In the genomic region with DNA sequence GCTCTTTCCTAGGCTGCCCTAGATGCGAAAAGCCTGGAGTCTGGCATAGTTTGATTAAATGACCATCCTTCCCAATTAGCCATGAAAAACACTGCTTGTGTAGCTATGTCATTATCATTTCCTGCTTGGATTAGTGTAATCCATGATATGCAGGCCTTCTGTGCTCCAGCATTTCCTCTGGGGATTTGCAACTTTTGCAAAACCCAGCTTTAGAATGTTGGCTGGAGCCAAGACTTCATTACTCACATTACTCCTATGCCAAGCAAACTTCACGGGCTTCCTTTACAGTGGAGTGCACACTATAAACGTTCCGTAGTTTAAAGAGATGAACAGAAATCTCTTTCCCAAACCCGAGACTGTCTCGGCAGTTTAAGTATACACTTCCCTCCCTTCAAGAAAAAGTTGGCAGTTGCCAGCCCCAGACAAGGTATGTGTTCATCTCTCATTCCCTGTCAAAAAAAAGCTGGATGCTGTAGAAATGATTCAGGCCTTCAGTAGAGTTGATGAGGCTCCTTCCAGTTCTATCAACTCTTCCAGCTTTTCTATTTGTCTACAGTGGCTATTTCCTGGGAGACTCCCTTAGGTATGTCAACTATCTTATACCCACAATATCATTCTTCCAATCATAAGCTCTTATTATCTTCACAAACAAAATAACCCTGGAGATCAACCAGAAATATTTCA, we compare ENCODE assay signal across 9 cellular contexts.
A peak's percentile ranks its signal among the peaks of the same experiment; 100 is the strongest.
DNase-seq lines count a peak whose midpoint lies in the region; ATAC-seq and TF ChIP-seq lines count a peak whose summit lies in the region.
"Had no signal": no experiment of that assay in that cellular context is flagged by ENCODE, and none has a peak within 500 bp of the region (broad histone marks: within the 10 kb centered on the region; RNA-seq: fewer than 3 reads in every experiment).

No MANE protein-coding gene starts in this region.

- TF ChIP-seq POLR2A in sigmoid colon (IDR thresholded peaks at IDR 0.05), result no peak

- peaks cover 28% of the 10 kb centered on the region for H3K4me1 Mint-ChIP-seq in T-helper 17 cell

- H3K4me3 ChIP-seq in fibroblast of villous mesenchyme (ENCODE audit: low read depth, low read length) (no peak overlapping the region), sigmoid colon (no peak overlapping the region), OCI-LY7 (ENCODE audit: low read depth, low read length, poor library complexity, severe bottlenecking) (no peak overlapping the region), dorsolateral prefrontal cortex (no peak overlapping the region)

- no peaks in the 10 kb centered on the region for H3K27me3 ChIP-seq in sigmoid colon
- H3K27me3 ChIP-seq in dorsolateral prefrontal cortex, result no peaks in the 10 kb centered on the region

- CTCF ChIA-PET in OCI-LY7 (lab: Charles Lee; ENCODE audit: unreplicated experiment), result interaction anchor here (1.0 kb wide), 1 partner anchor 9 kb away, joined by 3 read pairs; no protein-coding TSS in a partner anchor

- WGBS in sigmoid colon, 2 donors, result 76 to 82% methylated on average over 6 of the region's 6 CpGs

- H3K36me3 ChIP-seq in sigmoid colon, result no peaks in the 10 kb centered on the region
- no peaks in the 10 kb centered on the region for H3K36me3 ChIP-seq in OCI-LY7 (ENCODE audit: insufficient read depth, low read length)

- H3K4me2 ChIP-seq in OCI-LY7 (ENCODE audit: low read length), result no peak overlapping the region

- TF ChIP-seq EP300 in sigmoid colon (IDR thresholded peaks at IDR 0.05), result no peak

- H4K20me1 ChIP-seq in OCI-LY7 (ENCODE audit: insufficient read depth, low read length), result no peaks in the 10 kb centered on the region

- H3K27ac ChIP-seq in sigmoid colon (peak overlapping the region; percentile 28 to 78 (median 74)), OCI-LY7 (ENCODE audit: low read depth, low read length, poor library complexity, severe bottlenecking) (no peak overlapping the region), dorsolateral prefrontal cortex (peak overlapping the region in 5 of 59 donors; percentile 9 to 35 (median 23))

- POLR2A ChIA-PET in OCI-LY7 (lab: Charles Lee), result interaction anchor here (0.6 to 0.9 kb wide), 6 partner anchors 56 to 494 kb away, joined by 3 to 4 read pairs (median 3); no protein-coding TSS in a partner anchor

- no TSS peak for BruUV-seq in OCI-LY7 (replicated peaks; lab: Mats Ljungman, UMichigan)

- H3K79me2 ChIP-seq in OCI-LY7 (ENCODE audit: insufficient read depth, low read depth, low read length), result no peaks in the 10 kb centered on the region

- H3K9me2 ChIP-seq in OCI-LY7 (ENCODE audit: insufficient read depth, low read length), result no peaks in the 10 kb centered on the region

- no peak overlapping the region for H2AFZ ChIP-seq in OCI-LY7 (ENCODE audit: low read length)

- H3K4me3 Mint-ChIP-seq in T-helper 17 cell, result no peak overlapping the region
- H3K4me3 Mint-ChIP-seq: IgD-negative memory B cell had no signal

- in situ Hi-C loops in G401 (cut with HindIII; ENCODE audit: low sequenced_read_pairs), result no loop called here

- ATAC-seq in T-helper 17 cell, result no peak
- ATAC-seq in HG02840 (IDR thresholded peaks at IDR 0.05; ENCODE audit: low FRiP score, unreplicated experiment), result no peak

- peaks cover 0 to 39% (median 23%) of the 10 kb centered on the region in 4 donors for H3K4me1 ChIP-seq in sigmoid colon
- H3K4me1 ChIP-seq in OCI-LY7 (ENCODE audit: insufficient read depth, low read length, poor library complexity, severe bottlenecking), result no peaks in the 10 kb centered on the region

- no peaks in the 10 kb centered on the region for H3K27me3 Mint-ChIP-seq in T-helper 17 cell
- H3K27me3 Mint-ChIP-seq: IgD-negative memory B cell had no signal

- H3K36me3 Mint-ChIP-seq in T-helper 17 cell (ENCODE audit: low read depth), result peaks cover 6% of the 10 kb centered on the region

- intact Hi-C loops in sigmoid colon (cut with DNase I) (no loop called here), OCI-LY7 (cut with micrococcal nuclease; ENCODE audit: unreplicated experiment) (no loop called here), dorsolateral prefrontal cortex (cut with DNase I) (loop anchor here in 1 of 2 donors (5.0 kb wide), 1 partner anchor 39 kb away; no protein-coding TSS in a partner anchor)

- no peak for TF ChIP-seq CTCF in fibroblast of villous mesenchyme (IDR thresholded peaks at IDR 0.05; ENCODE audit: insufficient read depth, low read depth, low read length)
- no peak for TF ChIP-seq CTCF in sigmoid colon (IDR thresholded peaks at IDR 0.05)
- TF ChIP-seq CTCF in OCI-LY7 (conservative IDR thresholded peaks at IDR 0.05; ENCODE audit: low read length), result no peak
- no peak for TF ChIP-seq CTCF in dorsolateral prefrontal cortex (IDR thresholded peaks at IDR 0.05 in 54 of 56, conservative IDR thresholded peaks at IDR 0.05 in 2 of 56; ENCODE audit: low read depth in 1 of 56, partially characterized antibody in 56 of 56)

- H3K9me3 ChIP-seq in T-helper 17 cell (ENCODE audit: control insufficient read depth, low read length, poor library complexity, severe bottlenecking) (no peaks in the 10 kb centered on the region), sigmoid colon (no peaks in the 10 kb centered on the region), OCI-LY7 (ENCODE audit: low read length) (no peaks in the 10 kb centered on the region)

- peak overlapping the region; percentile 86 for H3K27ac Mint-ChIP-seq in T-helper 17 cell

- DNase-seq in G401 (ENCODE audit: low spot score) (peak; percentile 32), T-helper 17 cell (no peak), fibroblast of villous mesenchyme (ENCODE audit: low read depth) (peak; percentile 96), sigmoid colon (peak; percentile 76), OCI-LY7 (ENCODE audit: low spot score) (no peak), kidney glomerular epithelial cell (lab: John Stamatoyannopoulos, UW) (no peak), dorsolateral prefrontal cortex (no peak)

Comparison
In these comparisons a context has a peak if more than half of its experiments do, and no peak if none do; other contexts are left out.
1. DNase-seq: peak in G401 (single experiment), fibroblast of villous mesenchyme (single experiment) and sigmoid colon (single experiment); none in T-helper 17 cell (0 of 3), OCI-LY7 (single experiment), kidney glomerular epithelial cell (single experiment) and dorsolateral prefrontal cortex (0 of 10).